8 cellular contexts compared by ENCODE assay signal in the genomic region with DNA sequence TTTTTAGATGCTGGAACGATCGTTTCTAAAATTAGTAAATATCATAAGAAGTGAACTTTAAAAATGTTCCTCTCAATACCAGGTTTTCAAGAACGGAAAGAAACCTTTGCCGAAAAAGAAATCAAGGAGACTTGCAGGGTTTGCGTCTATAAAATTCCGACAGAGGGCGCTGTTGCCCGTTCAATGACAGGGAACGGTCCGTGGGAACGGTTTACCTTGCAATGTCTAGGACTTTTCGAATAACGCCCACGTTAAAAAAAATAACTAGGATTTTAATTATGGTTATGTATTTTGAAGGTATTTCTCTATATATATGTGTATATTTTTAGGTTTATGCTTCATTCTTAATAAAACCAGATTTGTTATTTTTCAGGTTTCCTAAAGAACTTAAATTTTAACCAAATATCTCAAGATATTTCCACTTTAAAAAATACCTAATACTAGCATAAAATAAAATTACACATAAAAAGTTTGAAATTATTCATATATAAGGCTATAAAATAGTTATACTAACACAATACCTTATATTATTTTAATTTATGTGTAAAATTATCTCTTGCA. TPM values are rescaled to one million over a fixed set of nuclear protein-coding genes. Genes with fewer than 3 reads are reported as not detected.
DNase-seq lines count a peak whose midpoint lies in the region; ATAC-seq and TF ChIP-seq lines count a peak whose summit lies in the region.

No MANE protein-coding gene starts in this region.

- peaks cover 89% of the 10 kb centered on the region for H3K27me3 Mint-ChIP-seq in nephron (ENCODE audit: low read depth)

- peak overlapping the region; percentile 7 to 83 (median 36) for H3K4me3 ChIP-seq in fibroblast of lung (replicated peaks in 1 of 4; ENCODE audit: control extremely low read depth in 1 of 4, insufficient read depth in 1 of 4, low read depth in 3 of 4, low read length in 4 of 4)

- H3K4me3 Mint-ChIP-seq in nephron, result peak overlapping the region; percentile 82 to 90 (median 87)

- H3K9me3 Mint-ChIP-seq in nephron, result peaks cover 3% of the 10 kb centered on the region

- TF ChIP-seq CTCF in fibroblast of lung (conservative IDR thresholded peaks at IDR 0.05 in 1 of 2, IDR thresholded peaks at IDR 0.05 in 1 of 2; ENCODE audit: low read depth in 1 of 2, low read length in 2 of 2) (peak; percentile 76 to 81), nephron (IDR thresholded peaks at IDR 0.05; ENCODE audit: unreplicated experiment in 3 of 3) (peak; percentile 81 to 92 (median 81))

- H3K4me2 ChIP-seq in fibroblast of lung (ENCODE audit: extremely low read depth, insufficient read depth, low read length), result peak overlapping the region; percentile 53

- no peaks in the 10 kb centered on the region for H3K9me3 ChIP-seq in fibroblast of lung (ENCODE audit: control insufficient read depth, insufficient read depth, low read depth, low read length)

- no peak overlapping the region for H2AFZ ChIP-seq in fibroblast of lung (ENCODE audit: low read length)

- H3K4me1 Mint-ChIP-seq in nephron, result peaks cover 7% of the 10 kb centered on the region

- H3K36me3 ChIP-seq in fibroblast of lung (ENCODE audit: control insufficient read depth, insufficient read depth, low read length), result no peaks in the 10 kb centered on the region

- no peaks in the 10 kb centered on the region for H3K4me1 ChIP-seq in fibroblast of lung (ENCODE audit: control insufficient read depth, extremely low read depth, insufficient read depth, low read length)

- no peaks in the 10 kb centered on the region for H3K36me3 Mint-ChIP-seq in nephron (ENCODE audit: low read depth)

- H3K79me2 ChIP-seq in fibroblast of lung (ENCODE audit: control insufficient read depth, insufficient read depth, low read length), result no peaks in the 10 kb centered on the region

- no peak overlapping the region for H3K9ac ChIP-seq in fibroblast of lung (ENCODE audit: insufficient read depth, low read length)

- H3K27me3 ChIP-seq in fibroblast of lung (ENCODE audit: control insufficient read depth, insufficient read depth, low read length), result peaks cover 13% of the 10 kb centered on the region

- H3K27ac Mint-ChIP-seq in nephron, result no peak overlapping the region

- peak; percentile 77 for DNase-seq in DMS114 treated with DMSO at 0.1 percent for 48 hours (lab: John Stamatoyannopoulos, UW; ENCODE audit: unreplicated experiment)
- DNase-seq in HK-2 (ENCODE audit: unreplicated experiment), result peak; percentile 66
- peak; percentile 45 to 64 for DNase-seq in NOMO-1 (lab: John Stamatoyannopoulos, UW; ENCODE audit: unreplicated experiment in 2 of 2)
- DNase-seq in activated T-cell treated with anti-CD3 and anti-CD28 coated beads for 24 hours (ENCODE audit: low read depth), result peak; percentile 44
- peak; percentile 36 to 74 for DNase-seq in fibroblast of lung (ENCODE audit: low read depth in 2 of 2)
- peak in 38 of 49 donors; percentile 5 to 74 (median 36) for DNase-seq in substantia nigra (lab: John Stamatoyannopoulos, UW)

- H3K27ac ChIP-seq in fibroblast of lung (ENCODE audit: insufficient read depth, low read length) (no peak overlapping the region), substantia nigra (ENCODE audit: low read depth, low read length, poor library complexity, severe bottlenecking) (no peak overlapping the region)

- ATAC-seq in GM19468 (IDR thresholded peaks at IDR 0.05; ENCODE audit: extremely low read depth, unreplicated experiment), result peak; percentile 61

- H4K20me1 ChIP-seq in fibroblast of lung (ENCODE audit: control insufficient read depth, extremely low read depth, insufficient read depth, low read length), result no peaks in the 10 kb centered on the region

RNA-seq across cellular contexts. Expression of a gene that starts 2.5 kb away (rescaled TPM):
- not detected in 2 replicates for total RNA-seq in fibroblast of lung
- not detected in 2 replicates for polyA plus RNA-seq in fibroblast of lung
- polyA plus RNA-seq in fibroblast of lung (2012), result not detected in 2 replicates
- polyA minus RNA-seq in fibroblast of lung (ENCODE audit: low replicate concordance), result not detected in 2 replicates
